In the genomic region with DNA sequence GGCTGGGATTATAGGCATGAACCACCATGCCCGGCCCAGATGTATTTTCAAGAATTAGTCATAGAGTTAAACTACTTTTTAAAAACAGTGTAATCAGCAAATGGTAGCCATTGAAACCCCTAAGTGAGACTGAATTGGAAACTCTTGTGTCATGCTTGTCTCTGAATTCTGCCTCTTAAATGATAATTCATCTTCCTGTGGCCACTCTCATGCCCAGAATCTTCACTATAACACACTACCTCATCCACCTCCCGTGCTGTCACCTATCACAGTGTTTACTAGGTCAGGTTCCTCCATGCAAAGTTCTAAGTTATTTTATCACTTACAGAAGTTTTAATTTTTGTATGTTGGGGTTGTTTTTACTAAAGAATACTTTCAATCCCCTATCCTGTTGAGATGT, we compare ENCODE assay signal across 21 cellular contexts.
"Had no signal": no experiment of that assay in that cellular context is flagged by ENCODE, and none has a peak within 500 bp of the region (broad histone marks: within the 10 kb centered on the region; RNA-seq: fewer than 3 reads in every experiment).

No MANE protein-coding gene starts in this region.

- ATAC-seq: left lung, lower lobe of right lung, right lobe of liver had no signal

- H3K9me3 Mint-ChIP-seq: activated B cell treated with CpG ODN at 0.5 μM for 24 hours; activated T-cell treated with anti-CD3 and anti-CD28 coated beads, Interleukin-2, amount 50 U/mL, for 24 hours had no signal

- H3K27me3 Mint-ChIP-seq: activated B cell treated with CpG ODN at 0.5 μM for 24 hours; activated T-cell treated with anti-CD3 and anti-CD28 coated beads, Interleukin-2, amount 50 U/mL, for 24 hours had no signal

- H3K4me1 Mint-ChIP-seq: nephron had no signal

- DNase-seq: activated B cell treated with CpG ODN at 0.5 μM for 24 hours; activated CD4-positive, alpha-beta T cell treated with anti-CD3 and anti-CD28 coated beads for 4 hours; activated CD4-positive, alpha-beta T cell treated with anti-CD3 and anti-CD28 coated beads, Interleukin-2, amount 50 U/mL, for 48 hours; activated CD8-positive, alpha-beta memory T cell treated with anti-CD3 and anti-CD28 coated beads, Interleukin-2, amount 50 U/mL, for 48 hours; activated gamma-delta T cell treated with Interleukin-2 at 50 U/mL for 16 hours; activated naive CD4-positive, alpha-beta T cell treated with anti-CD3 and anti-CD28 coated beads, Interleukin-2, amount 50 U/mL, for 16 hours; activated T-cell treated with anti-CD3 and anti-CD28 coated beads, Interleukin-2, amount 50 U/mL, for 24 hours; amniotic stem cell; brain microvascular endothelial cell; cortex of kidney; foreskin melanocyte; kidney glomerular epithelial cell; left lung; lower lobe of right lung; mesenchymal stem cell; right lobe of liver; stimulated activated CD4-positive, alpha-beta T cell treated with anti-CD3 and anti-CD28 coated beads, Interleukin-12 subunit alpha, Interleukin-12 subunit beta, amount 100 ng/mL, for 4 hours; stimulated activated CD4-positive, alpha-beta T cell treated with anti-CD3 and anti-CD28 coated beads, Interleukin-4, amount 100 ng/mL, for 1 hour; stomach; T-helper 2 cell had no signal

- H3K4me3 Mint-ChIP-seq: activated B cell treated with CpG ODN at 0.5 μM for 24 hours; activated T-cell treated with anti-CD3 and anti-CD28 coated beads, Interleukin-2, amount 50 U/mL, for 24 hours; nephron had no signal

- H3K27ac Mint-ChIP-seq: activated B cell treated with CpG ODN at 0.5 μM for 24 hours; activated T-cell treated with anti-CD3 and anti-CD28 coated beads, Interleukin-2, amount 50 U/mL, for 24 hours; nephron had no signal
